In the genomic region with DNA sequence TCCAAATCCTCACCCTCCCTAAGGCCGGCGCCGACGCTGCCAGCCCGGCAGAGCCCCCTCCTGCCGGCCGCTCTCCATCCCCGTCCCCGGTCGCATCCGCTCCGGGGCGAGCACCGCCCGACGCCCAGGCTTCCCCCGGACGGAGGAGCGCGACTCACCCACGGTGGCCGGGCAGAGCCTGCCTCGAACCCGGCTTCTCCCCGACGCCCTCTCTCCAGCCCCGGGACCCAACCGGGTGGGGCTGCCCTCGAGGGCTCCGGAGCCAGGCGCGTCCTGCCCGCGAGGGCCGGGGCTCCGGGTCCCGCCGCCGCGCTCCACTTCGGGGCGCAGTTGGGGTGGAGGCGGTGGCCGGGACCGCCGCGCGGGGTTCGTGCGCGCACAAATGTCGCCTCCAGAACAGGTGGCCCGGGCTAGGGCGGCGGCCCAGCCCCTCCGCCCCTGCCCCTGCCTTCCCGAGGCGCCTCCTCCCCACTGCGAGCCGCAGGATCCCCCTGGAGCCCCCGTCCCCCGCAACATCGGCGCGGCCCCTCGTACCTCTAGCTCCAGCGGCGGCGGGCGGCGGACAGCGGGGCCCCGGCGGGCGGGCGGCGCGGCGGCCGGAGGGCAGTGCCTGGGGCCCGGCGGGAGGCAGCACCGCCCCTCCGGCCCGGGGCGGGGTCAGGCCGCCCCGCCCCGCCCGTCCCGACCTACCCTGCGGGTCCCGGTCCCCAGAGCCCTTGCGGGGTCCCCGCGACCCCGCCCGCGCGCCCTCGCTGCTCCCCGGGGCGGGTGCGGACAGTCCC, we compare ENCODE assay signal across 8 cellular contexts. TPM values are rescaled to one million over a fixed set of nuclear protein-coding genes. Genes with fewer than 3 reads are reported as not detected.
DNase-seq lines count a peak whose midpoint lies in the region; ATAC-seq and TF ChIP-seq lines count a peak whose summit lies in the region.

A gene with protein sequence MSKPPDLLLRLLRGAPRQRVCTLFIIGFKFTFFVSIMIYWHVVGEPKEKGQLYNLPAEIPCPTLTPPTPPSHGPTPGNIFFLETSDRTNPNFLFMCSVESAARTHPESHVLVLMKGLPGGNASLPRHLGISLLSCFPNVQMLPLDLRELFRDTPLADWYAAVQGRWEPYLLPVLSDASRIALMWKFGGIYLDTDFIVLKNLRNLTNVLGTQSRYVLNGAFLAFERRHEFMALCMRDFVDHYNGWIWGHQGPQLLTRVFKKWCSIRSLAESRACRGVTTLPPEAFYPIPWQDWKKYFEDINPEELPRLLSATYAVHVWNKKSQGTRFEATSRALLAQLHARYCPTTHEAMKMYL (minus strand): TSS at position 608 of the 782 bp plus-strand sequence. CDS start 26,919 bp downstream, outside the sequence.

- H3K4me3 ChIP-seq in colonic mucosa (peak within 1 kb of the TSS; percentile 51), lower leg skin (ENCODE audit: low read depth, poor library complexity, severe bottlenecking) (peak within 1 kb of the TSS; percentile 55), thymus (ENCODE audit: low read length) (peak within 1 kb of the TSS; percentile 37)

- no peak for TF ChIP-seq CTCF in colonic mucosa (IDR thresholded peaks at IDR 0.05)
- TF ChIP-seq CTCF in lower leg skin (IDR thresholded peaks at IDR 0.05): no peak

- ATAC-seq in HG03196 (IDR thresholded peaks at IDR 0.05; ENCODE audit: unreplicated experiment): no peak

- DNase-seq in ELR (ENCODE audit: low read depth) (peak; percentile 21), LHCN-M2 (ENCODE audit: low read depth) (no peak), colonic mucosa (no peak), lower leg skin (ENCODE audit: low spot score in 2 of 2) (no peak), NCI-H526 treated with DMSO at 0.1 percent for 48 hours (lab: John Stamatoyannopoulos, UW) (no peak), anterior cingulate cortex (lab: John Stamatoyannopoulos, UW) (no peak)

- intact Hi-C loops in colonic mucosa (cut with DNase I) (no loop called here), lower leg skin (cut with DNase I; ENCODE audit: low total_unique reads) (no loop called here)

- 2% methylated on average over 12 to 29 of the region's 104 CpGs for WGBS in lower leg skin, 2 donors
- WGBS in thymus: 1% methylated on average over 104 of the region's 104 CpGs

- H3K36me3 ChIP-seq in colonic mucosa (no peaks in the 10 kb centered on the region), thymus (ENCODE audit: control insufficient read depth, insufficient read depth) (no peaks in the 10 kb centered on the region)

- H3K9me3 ChIP-seq in colonic mucosa (no peaks in the 10 kb centered on the region), thymus (ENCODE audit: control insufficient read depth) (no peaks in the 10 kb centered on the region)

- TF ChIP-seq POLR2A in lower leg skin (IDR thresholded peaks at IDR 0.05): no peak

- H3K27ac ChIP-seq in colonic mucosa (peak within 1 kb of the TSS; percentile 66), thymus (ENCODE audit: low read depth) (peak within 1 kb of the TSS; percentile 53)

- H3K4me1 ChIP-seq in colonic mucosa (no peaks in the 10 kb centered on the region), thymus (ENCODE audit: control insufficient read depth, insufficient read depth, low read length) (no peaks in the 10 kb centered on the region)

- H3K27me3 ChIP-seq in colonic mucosa (peaks cover 30% of the 10 kb centered on the region), thymus (ENCODE audit: control insufficient read depth, insufficient read depth) (peaks cover 42% of the 10 kb centered on the region)

- peak within 1 kb of the TSS; percentile 43 to 79 for H3K9ac ChIP-seq in colonic mucosa (ENCODE audit: low read depth in 2 of 2, low read length in 2 of 2)

RNA-seq across cellular contexts. Expression of the gene that starts here (rescaled TPM):
- total RNA-seq in LHCN-M2 (2014; rRNA removed) (22.6 and 29.3 TPM in 2 replicates), colonic mucosa (1 to 10 TPM; 2.7 to 8.7 TPM), lower leg skin (10 to 100 TPM in 2 of 4 donors, 1 to 10 TPM in 2; 4.5 to 20.1 (median 10.9) TPM)
- 11.6 TPM for polyA plus RNA-seq in LHCN-M2 (2012)
- polyA plus RNA-seq in thymus: 20.9 TPM
